Comparison of ENCODE assay signal across 15 cellular contexts in the genomic region with DNA sequence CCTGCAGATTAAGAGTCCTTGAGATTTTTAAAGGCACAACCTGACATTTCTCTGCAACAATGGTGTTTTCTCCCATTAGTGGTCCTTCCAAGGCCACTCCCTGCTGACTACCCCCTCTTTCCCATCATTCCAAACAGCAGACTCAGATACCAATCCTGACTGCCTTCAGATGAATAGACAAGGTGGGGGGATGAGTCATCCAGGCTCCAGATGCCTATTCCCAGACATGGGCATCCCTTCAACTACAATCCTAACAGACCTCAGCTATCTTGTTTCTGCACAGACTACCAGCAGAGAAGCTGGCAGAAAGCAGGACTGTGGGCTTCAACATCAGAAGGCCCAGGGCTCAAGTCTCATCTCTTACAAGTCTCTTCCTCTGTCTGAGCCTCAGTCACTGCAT. TPM values are rescaled to one million over a fixed set of nuclear protein-coding genes. Genes with fewer than 3 reads are reported as not detected.
DNase-seq lines count a peak whose midpoint lies in the region; ATAC-seq, FAIRE-seq and TF ChIP-seq lines count a peak whose summit lies in the region.
"Had no signal": no experiment of that assay in that cellular context is flagged by ENCODE, and none has a peak within 500 bp of the region (broad histone marks: within the 10 kb centered on the region; RNA-seq: fewer than 3 reads in every experiment).

No MANE protein-coding gene starts in this region.

- H3K4me1 ChIP-seq in GM23248 (ENCODE audit: insufficient read depth) (peaks cover 7% of the 10 kb centered on the region; the same call in 1 of the 2 replicates), H1 (replicated peaks in 1 of 4; ENCODE audit: control insufficient read depth in 3 of 4, insufficient read depth in 4 of 4, low read length in 3 of 4) (peaks cover 4 to 33% (median 23%) of the 10 kb centered on the region in 4 experiments), pancreas (peaks cover 64 to 75% (median 67%) of the 10 kb centered on the region in 3 donors)
- no peaks in the 10 kb centered on the region for H3K4me1 ChIP-seq in effector memory CD4-positive, alpha-beta T cell (ENCODE audit: control insufficient read depth, insufficient read depth, low read length, poor library complexity, severe bottlenecking)

- no peak for FAIRE-seq in H1 (lab: Jason Lieb, UNC)
- no peak for FAIRE-seq in pancreas (lab: Jason Lieb, UNC)

- TF ChIP-seq POLR2A in H1 (IDR thresholded peaks at IDR 0.05; ENCODE audit: control extremely low read depth in 1 of 2, low read depth in 2 of 2, low read length in 2 of 2): no peak

- H3K4ac ChIP-seq in H1 (replicated peaks; ENCODE audit: insufficient read length, low read depth, low read length): no peak overlapping the region

- no peak overlapping the region for H4K91ac ChIP-seq in H1 (replicated peaks; ENCODE audit: insufficient read length, low read length)

- in situ Hi-C loops in GM23248 (cut with MboI): no loop called here

- no peak overlapping the region for H2AFZ ChIP-seq in GM23248
- H2AFZ ChIP-seq in H1 (ENCODE audit: low read length): no peak overlapping the region

- no peaks in the 10 kb centered on the region for H3K9me2 ChIP-seq in GM23248 (ENCODE audit: insufficient read depth)

- H3K27me3 ChIP-seq in GM23248 (replicated peaks; ENCODE audit: insufficient read depth) (peaks cover 10% of the 10 kb centered on the region), H1 (replicated peaks in 1 of 4; ENCODE audit: control insufficient read depth in 3 of 4, extremely low read depth in 1 of 4, insufficient read depth in 3 of 4, low read length in 3 of 4) (peaks cover 0 to 24% (median 19%) of the 10 kb centered on the region in 4 experiments; a peak in 4 of 7 replicates), pancreas (no peaks in the 10 kb centered on the region)
- no peaks in the 10 kb centered on the region for H3K27me3 ChIP-seq in effector memory CD4-positive, alpha-beta T cell (replicated peaks; ENCODE audit: control insufficient read depth, insufficient read depth, low read length, poor library complexity, severe bottlenecking)

- H4K20me1 ChIP-seq in GM23248 (ENCODE audit: insufficient read depth): no peaks in the 10 kb centered on the region
- H4K20me1 ChIP-seq in H1 (replicated peaks in 1 of 2; ENCODE audit: control insufficient read depth in 1 of 2, insufficient read depth in 2 of 2, low read length in 2 of 2): no peaks in the 10 kb centered on the region

- H3F3A ChIP-seq in GM23248 (ENCODE audit: insufficient read depth): no peaks in the 10 kb centered on the region; the same call in 1 of the 2 replicates

- peaks cover 7% of the 10 kb centered on the region; the same call in 1 of the 2 replicates for H3K23me2 ChIP-seq in H1 (ENCODE audit: low read depth, low read length)

- TF ChIP-seq EP300 in H1 (IDR thresholded peaks at IDR 0.05; ENCODE audit: borderline replicate concordance in 1 of 2, low read depth in 2 of 2, low read length in 2 of 2): no peak

- intact Hi-C loops in pancreas (cut with DNase I): no loop called here

- H4K8ac ChIP-seq in H1 (ENCODE audit: extremely low read depth, insufficient read depth, low read length): no peak overlapping the region

- H3K56ac ChIP-seq in H1 (replicated peaks; ENCODE audit: insufficient read length, low read depth, low read length): no peak overlapping the region

- H3K14ac ChIP-seq in H1 (ENCODE audit: insufficient read length): no peak overlapping the region

- no peaks in the 10 kb centered on the region for H3K79me2 ChIP-seq in GM23248 (ENCODE audit: insufficient read depth)
- no peaks in the 10 kb centered on the region for H3K79me2 ChIP-seq in H1 (ENCODE audit: control insufficient read depth in 1 of 2, insufficient read depth in 2 of 2, low read length in 2 of 2)

- no peak for TF ChIP-seq CTCF in H1 (IDR thresholded peaks at IDR 0.05; ENCODE audit: control extremely low read depth in 1 of 3, insufficient read depth in 1 of 3, low read depth in 1 of 3, low read length in 3 of 3)
- no peak for TF ChIP-seq CTCF in pancreas (IDR thresholded peaks at IDR 0.05)

- H3K4me3 ChIP-seq in GM23248: no peak overlapping the region
- H3K4me3 ChIP-seq in H1 (ENCODE audit: extremely low read depth in 1 of 4, insufficient read depth in 2 of 4, low read depth in 3 of 4, low read length in 4 of 4): no peak overlapping the region
- peak overlapping the region in 2 of 4 donors; percentile 66 to 81 for H3K4me3 ChIP-seq in pancreas
- no peak overlapping the region for H3K4me3 ChIP-seq in effector memory CD4-positive, alpha-beta T cell (ENCODE audit: insufficient read depth, low read depth, low read length, poor library complexity, severe bottlenecking)
- H3K4me3 ChIP-seq: coronary artery, skin epidermis had no signal

- TF ChIP-seq RAD21 in H1 (IDR thresholded peaks at IDR 0.05 in 1 of 2, conservative IDR thresholded peaks at IDR 0.05 in 1 of 2; ENCODE audit: low read depth in 2 of 2, low read length in 2 of 2): no peak

- no peak overlapping the region for H2BK5ac ChIP-seq in H1 (ENCODE audit: low read depth, low read length)

- no peak overlapping the region for H4K5ac ChIP-seq in H1 (ENCODE audit: insufficient read length, low read depth, low read length)

- H3K79me1 ChIP-seq in H1 (ENCODE audit: low read depth, low read length): no peaks in the 10 kb centered on the region

- ATAC-seq in pancreas (no peak), esophagus mucosa (no peak), HG02884 (IDR thresholded peaks at IDR 0.05; ENCODE audit: unreplicated experiment) (no peak)
- ATAC-seq: activated T-helper 17 cell treated with anti-CD3 and anti-CD28 coated beads, Interleukin-2, amount 50 U/mL, for 72 hours had no signal

- H2AK5ac ChIP-seq in H1 (ENCODE audit: low read depth, low read length): no peak overlapping the region

- peak; percentile 33 for DNase-seq in GM23248
- DNase-seq in NCI-H69 (lab: John Stamatoyannopoulos, UW): peak; percentile 72
- DNase-seq in H1 (ENCODE audit: low read depth in 1 of 2, low spot score in 2 of 2): no peak
- no peak for DNase-seq in pancreas
- DNase-seq in central memory CD4-positive, alpha-beta T cell: no peak
- DNase-seq in effector memory CD4-positive, alpha-beta T cell: no peak
- DNase-seq: activated CD4-positive, alpha-beta T cell treated with anti-CD3 and anti-CD28 coated beads for 4 hours; CD4-positive, alpha-beta memory T cell; head of caudate nucleus; NCI-H510A treated with DMSO at 0.1 percent for 48 hours had no signal

- H3K27ac ChIP-seq in GM23248: no peak overlapping the region
- no peak overlapping the region for H3K27ac ChIP-seq in H1 (ENCODE audit: low read depth, low read length)
- peak overlapping the region in 3 of 4 donors; percentile 22 to 93 (median 91) for H3K27ac ChIP-seq in pancreas
- H3K27ac ChIP-seq in effector memory CD4-positive, alpha-beta T cell (ENCODE audit: insufficient read depth, low read length, poor library complexity, severe bottlenecking): no peak overlapping the region
- H3K27ac ChIP-seq: coronary artery had no signal

- H3K36me3 ChIP-seq in GM23248 (ENCODE audit: low read depth): no peaks in the 10 kb centered on the region
- no peaks in the 10 kb centered on the region for H3K36me3 ChIP-seq in H1 (ENCODE audit: control insufficient read depth in 2 of 4, insufficient read depth in 4 of 4, low read length in 3 of 4)
- peaks cover 0 to 9% (median 0%) of the 10 kb centered on the region in 3 donors for H3K36me3 ChIP-seq in pancreas
- H3K36me3 ChIP-seq in effector memory CD4-positive, alpha-beta T cell (ENCODE audit: control insufficient read depth, insufficient read depth, low read length): no peaks in the 10 kb centered on the region

- no peak overlapping the region for H2BK120ac ChIP-seq in H1 (replicated peaks; ENCODE audit: low read depth, low read length)

- H3K18ac ChIP-seq in H1 (ENCODE audit: extremely low read depth, low read length): no peak overlapping the region

- H2BK12ac ChIP-seq in H1 (ENCODE audit: low read depth, low read length): peak overlapping the region; percentile 32; the same call in 1 of the 2 replicates

- H3K9ac ChIP-seq in GM23248 (no peak overlapping the region), H1 (replicated peaks in 1 of 4; ENCODE audit: extremely low read depth in 1 of 4, low read depth in 3 of 4, low read length in 3 of 4) (no peak overlapping the region)

- POLR2A ChIA-PET in H1 (lab: Charles Lee; ENCODE audit: partially characterized antibody): interaction anchor here (1.1 to 1.6 kb wide), 2 partner anchors 12 to 14 kb away, joined by 3 to 4 read pairs; no protein-coding TSS in a partner anchor

- H2BK15ac ChIP-seq in H1 (ENCODE audit: low read length): no peak overlapping the region

- CTCF ChIA-PET in H1 (lab: Charles Lee; ENCODE audit: partially characterized antibody): interaction anchor here (1.1 to 2.3 kb wide), 2 partner anchors 14 to 18 kb away, joined by 3 to 10 read pairs; no protein-coding TSS in a partner anchor

- H3K4me2 ChIP-seq in GM23248 (ENCODE audit: unreplicated experiment) (no peak overlapping the region), H1 (ENCODE audit: insufficient read depth in 1 of 2, low read depth in 2 of 2, low read length in 2 of 2) (peak overlapping the region in 1 of 2 experiments; percentile 96; a peak in 1 of 4 replicates)

- no peak overlapping the region for H2BK20ac ChIP-seq in H1 (ENCODE audit: low read length)

- H3K9me3 ChIP-seq in GM23248 (ENCODE audit: low read depth) (no peaks in the 10 kb centered on the region), H1 (ENCODE audit: insufficient read depth in 2 of 2, low read depth in 1 of 2, low read length in 1 of 2) (no peaks in the 10 kb centered on the region), pancreas (no peaks in the 10 kb centered on the region)
- H3K9me3 ChIP-seq in effector memory CD4-positive, alpha-beta T cell (ENCODE audit: control insufficient read depth, low read length): no peaks in the 10 kb centered on the region

- no peak overlapping the region for H3K23ac ChIP-seq in H1 (ENCODE audit: insufficient read length)

RNA-seq across cellular contexts. Expression of a gene that starts 2.2 kb away (rescaled TPM):
- not detected in 2 replicates for total RNA-seq in GM23248 (2014; rRNA removed; shearing (Covaris generic))
- polyA plus RNA-seq in GM23248 (2016; fragmentation: Nextera tagmentation; extraction: Ambion mirVana) (0.26 and 0.42 TPM in 2 replicates), H1 (2011; rRNA removed) (54.5 and 79.4 TPM in 2 replicates), pancreas (100 to 1,000 TPM; 311 to 378 TPM)
- 47.8 and 56.6 TPM in 2 replicates for total RNA-seq in H1 (2021; fragmentation: NEBNext Ultra II Directional; extraction: Animal tissue kit (Norgen Biotek cat#: 25700))
- polyA plus RNA-seq in H1 (2011; cell fraction: cytosol; rRNA removed): 84.5 TPM
- 34.5 TPM for polyA plus RNA-seq in H1 (2011; cell fraction: nucleus; rRNA removed)
- polyA plus RNA-seq in H1 (2012, experiment 1 of 2): 57.6 to 87.8 TPM (median 79.2 TPM) in 4 replicates
- polyA plus RNA-seq in H1 (2012, experiment 2 of 2): 41.5 TPM
- 44.4 TPM for polyA plus RNA-seq in H1 (2013, experiment 1 of 2)
- polyA plus RNA-seq in H1 (2013, experiment 2 of 2): 47.2 TPM
- 24.6 and 35.3 TPM in 2 replicates for polyA minus RNA-seq in H1 (2011; rRNA and poly(A)+ RNA removed)
- 8.4 TPM for polyA minus RNA-seq in H1 (2011; cell fraction: cytosol; rRNA and poly(A)+ RNA removed)
- polyA minus RNA-seq in H1 (2011; cell fraction: nucleus; rRNA and poly(A)+ RNA removed): 14.8 TPM
- total RNA-seq in pancreas (100 to 1,000 TPM; 146 to 422 (median 314) TPM), esophagus mucosa (150 TPM)
- total RNA-seq: activated T-helper 17 cell treated with anti-CD3 and anti-CD28 coated beads, Interleukin-2, amount 50 U/mL, for 72 hours; CD4-positive, alpha-beta memory T cell had no signal
- polyA plus RNA-seq: CD4-positive, alpha-beta memory T cell had no signal

Comparison
In these comparisons a context has a peak if more than half of its experiments do, and no peak if none do; other contexts are left out.
1. DNase-seq: peak in GM23248 (single experiment) and NCI-H69 (single experiment); none in H1 (0 of 2), pancreas (0 of 6), central memory CD4-positive, alpha-beta T cell (single experiment) and effector memory CD4-positive, alpha-beta T cell (0 of 3).
2. H3K27ac ChIP-seq: peak in pancreas (3 of 4); none in GM23248 (single experiment), H1 (single experiment) and effector memory CD4-positive, alpha-beta T cell (single experiment).
3. RNA of a gene that starts 2.2 kb away (total RNA-seq): 146 to 422 TPM in pancreas, 150 TPM in esophagus mucosa (single experiment) and 47.8 to 56.6 TPM in H1; not detected in GM23248; every median in the first group is over 10 times any median in the second.